Comparison of ENCODE assay signal across 24 cellular contexts in genomic region chrX:26070882-26071281, GRCh38.
"Had no signal": no experiment of that assay in that cellular context is flagged by ENCODE, and none has a peak within 500 bp of the region (broad histone marks: within the 10 kb centered on the region; RNA-seq: fewer than 3 reads in every experiment).

No MANE protein-coding gene starts in this region.

- H3K9me3 ChIP-seq: colonic mucosa, esophagus muscularis mucosa, esophagus squamous epithelium, gastrocnemius medialis, gastroesophageal sphincter, heart left ventricle, heart right ventricle had no signal

- H3K4me1 Mint-ChIP-seq: endodermal cell had no signal

- H3K36me3 ChIP-seq: colonic mucosa, esophagus muscularis mucosa, esophagus squamous epithelium, gastrocnemius medialis, gastroesophageal sphincter, heart left ventricle, heart right ventricle had no signal

- H3K27me3 Mint-ChIP-seq: dendritic cell treated with granulocyte-macrophage colony-stimulating factor and Interleukin-4, amounts not matched to agents 40 ng/mL and 50 ng/mL, for 4 days; effector memory CD8-positive, alpha-beta T cell had no signal

- H3K4me3 Mint-ChIP-seq: dendritic cell treated with granulocyte-macrophage colony-stimulating factor and Interleukin-4, amounts not matched to agents 40 ng/mL and 50 ng/mL, for 4 days; effector memory CD8-positive, alpha-beta T cell; endodermal cell had no signal

- H3K27me3 ChIP-seq: colonic mucosa, esophagus muscularis mucosa, esophagus squamous epithelium, foreskin keratinocyte, gastrocnemius medialis, gastroesophageal sphincter, heart left ventricle, heart right ventricle had no signal

- ATAC-seq: effector memory CD8-positive, alpha-beta T cell; esophagus mucosa; foreskin keratinocyte; gastrocnemius medialis; gastroesophageal sphincter; heart left ventricle; heart right ventricle had no signal

- H3K4me1 ChIP-seq: colonic mucosa, esophagus muscularis mucosa, esophagus squamous epithelium, foreskin keratinocyte, gastrocnemius medialis, gastroesophageal sphincter, heart left ventricle, heart right ventricle had no signal

- DNase-seq: colonic mucosa; cortex of kidney; dermis blood vessel endothelial cell; effector CD4-positive, alpha-beta T cell; effector CD8-positive, alpha-beta T cell; effector memory CD4-positive, alpha-beta T cell; effector memory CD8-positive, alpha-beta T cell; erythroblast; esophagus squamous epithelium; foreskin fibroblast; foreskin keratinocyte; foreskin melanocyte; gastrocnemius medialis; glutamatergic neuron; head of caudate nucleus; heart left ventricle; heart right ventricle had no signal

- H3K4me3 ChIP-seq: colonic mucosa, dorsolateral prefrontal cortex, esophagus muscularis mucosa, esophagus squamous epithelium, gastrocnemius medialis, gastroesophageal sphincter, heart left ventricle, heart right ventricle had no signal

- H3K27ac Mint-ChIP-seq: dendritic cell treated with granulocyte-macrophage colony-stimulating factor and Interleukin-4, amounts not matched to agents 40 ng/mL and 50 ng/mL, for 4 days; effector memory CD8-positive, alpha-beta T cell; endodermal cell had no signal

- H3K27ac ChIP-seq: colonic mucosa, dorsolateral prefrontal cortex, epithelial cell of prostate, esophagus muscularis mucosa, esophagus squamous epithelium, foreskin keratinocyte, gastrocnemius medialis, gastroesophageal sphincter, heart left ventricle, heart right ventricle had no signal
